21 cellular contexts compared by ENCODE assay signal in genomic region chr13:45932611-45933182, GRCh38.
DNase-seq lines count a peak whose midpoint lies in the region; ATAC-seq, FAIRE-seq and TF ChIP-seq lines count a peak whose summit lies in the region.
"Had no signal": no experiment of that assay in that cellular context is flagged by ENCODE, and none has a peak within 500 bp of the region (broad histone marks: within the 10 kb centered on the region; RNA-seq: fewer than 3 reads in every experiment).

No MANE protein-coding gene starts in this region.

- ATAC-seq in T-helper 17 cell (no peak), psoas muscle (no peak)

- no peak overlapping the region for H3K4me3 Mint-ChIP-seq in T-helper 17 cell
- H3K4me3 Mint-ChIP-seq: endodermal cell, mesothelial cell of epicardium, nephron, T-cell had no signal

- H3K4me1 ChIP-seq in neutrophil (ENCODE audit: control insufficient read depth in 1 of 2, insufficient read depth in 1 of 2, low read depth in 1 of 2, low read length in 1 of 2) (peaks cover 30 to 34% of the 10 kb centered on the region in 2 experiments), psoas muscle (no peaks in the 10 kb centered on the region), small intestine (ENCODE audit: control insufficient read depth in 2 of 2, insufficient read depth in 1 of 2, low read depth in 1 of 2, low read length in 1 of 2) (no peaks in the 10 kb centered on the region)
- H3K4me1 ChIP-seq: HAP-1 had no signal

- no peaks in the 10 kb centered on the region for H3K27me3 ChIP-seq in neutrophil
- peaks cover 0 to 3% (median 0%) of the 10 kb centered on the region in 3 donors for H3K27me3 ChIP-seq in psoas muscle (ENCODE audit: insufficient read depth in 3 of 3, low read length in 2 of 3)
- peaks cover 0 to 6% of the 10 kb centered on the region in 2 donors for H3K27me3 ChIP-seq in small intestine (ENCODE audit: control insufficient read depth in 2 of 2, insufficient read depth in 2 of 2, low read length in 2 of 2)
- H3K27me3 ChIP-seq: brain microvascular endothelial cell had no signal

- H3K36me3 ChIP-seq in neutrophil, result no peaks in the 10 kb centered on the region
- H3K36me3 ChIP-seq in psoas muscle (ENCODE audit: insufficient read depth in 1 of 2, low read depth in 1 of 2), result no peaks in the 10 kb centered on the region
- no peaks in the 10 kb centered on the region for H3K36me3 ChIP-seq in small intestine (ENCODE audit: control insufficient read depth in 2 of 2, insufficient read depth in 2 of 2, low read length in 2 of 2)
- H3K36me3 ChIP-seq: brain microvascular endothelial cell, HAP-1 had no signal

- no peaks in the 10 kb centered on the region for H3K9me3 ChIP-seq in T-helper 17 cell (ENCODE audit: control insufficient read depth, low read length, poor library complexity, severe bottlenecking)
- no peaks in the 10 kb centered on the region for H3K9me3 ChIP-seq in neutrophil
- H3K9me3 ChIP-seq in psoas muscle, result no peaks in the 10 kb centered on the region
- H3K9me3 ChIP-seq in small intestine (ENCODE audit: control insufficient read depth, low read depth), result no peaks in the 10 kb centered on the region
- H3K9me3 ChIP-seq: HAP-1 had no signal

- no peak for FAIRE-seq in small intestine (lab: Jason Lieb, UNC)
- FAIRE-seq: HTR-8/SVneo had no signal

- peaks cover 9% of the 10 kb centered on the region for H3K36me3 Mint-ChIP-seq in T-helper 17 cell (ENCODE audit: low read depth)
- H3K36me3 Mint-ChIP-seq: mesothelial cell of epicardium, T-cell had no signal

- 52 to 59% (median 56%) methylated on average over 5 of the region's 5 CpGs for WGBS in psoas muscle, 3 donors
- 44 to 59% (median 53%) methylated on average over 5 of the region's 5 CpGs for WGBS in small intestine, 3 donors

- peak overlapping the region; percentile 72 for H3K27ac Mint-ChIP-seq in T-helper 17 cell
- H3K27ac Mint-ChIP-seq: endodermal cell, mesothelial cell of epicardium, nephron, T-cell had no signal

- intact Hi-C loops in psoas muscle (cut with DNase I), result no loop called here

- peak overlapping the region; percentile 99 for H3K27ac ChIP-seq in neutrophil
- no peak overlapping the region for H3K27ac ChIP-seq in psoas muscle
- no peak overlapping the region for H3K27ac ChIP-seq in small intestine (ENCODE audit: low read depth in 1 of 2, low read length in 1 of 2)
- H3K27ac ChIP-seq: brain microvascular endothelial cell, VCaP had no signal

- DNase-seq in GDM1 (lab: John Stamatoyannopoulos, UW) (peak; percentile 34), MV-4-11 (lab: John Stamatoyannopoulos, UW) (peak; percentile 84), T-helper 17 cell (no peak), psoas muscle (no peak), middle frontal gyrus (ENCODE audit: extremely low spot score, low spot score) (no peak), small intestine (no peak)
- DNase-seq: activated effector memory CD4-positive, alpha-beta T cell treated with Interleukin-2 at 50 U/mL for 16 hours; brain microvascular endothelial cell; DND-41; endodermal cell; NCI-H1417 treated with DMSO at 0.1 percent for 48 hours; NCI-H2107; NCI-H774; stimulated activated naive CD4-positive, alpha-beta T cell; T-cell had no signal

- peaks cover 60% of the 10 kb centered on the region for H3K27me3 Mint-ChIP-seq in T-helper 17 cell

- TF ChIP-seq CTCF in neutrophil (IDR thresholded peaks at IDR 0.05), result peak; percentile 24
- TF ChIP-seq CTCF in psoas muscle (IDR thresholded peaks at IDR 0.05), result no peak

- H3K4me3 ChIP-seq in neutrophil (ENCODE audit: low read depth in 1 of 2, low read length in 1 of 2), result peak overlapping the region; percentile 7 to 51
- no peak overlapping the region for H3K4me3 ChIP-seq in psoas muscle
- no peak overlapping the region for H3K4me3 ChIP-seq in small intestine (ENCODE audit: low read depth in 1 of 2, low read length in 2 of 2)
- H3K4me3 ChIP-seq: HAP-1 had no signal

- H3K4me1 Mint-ChIP-seq in T-helper 17 cell, result peaks cover 13% of the 10 kb centered on the region
- H3K4me1 Mint-ChIP-seq: mesothelial cell of epicardium had no signal

Comparison
In these comparisons a context has a peak if more than half of its experiments do, and no peak if none do; other contexts are left out.
1. DNase-seq: peak in GDM1 (single experiment) and MV-4-11 (single experiment); none in T-helper 17 cell (0 of 3), psoas muscle (0 of 2), middle frontal gyrus (single experiment) and small intestine (single experiment).
2. H3K4me3 ChIP-seq: peak in neutrophil (2 of 2); none in psoas muscle (single experiment) and small intestine (0 of 2).